ENCODE assay signal across 9 cellular contexts in the genomic region with DNA sequence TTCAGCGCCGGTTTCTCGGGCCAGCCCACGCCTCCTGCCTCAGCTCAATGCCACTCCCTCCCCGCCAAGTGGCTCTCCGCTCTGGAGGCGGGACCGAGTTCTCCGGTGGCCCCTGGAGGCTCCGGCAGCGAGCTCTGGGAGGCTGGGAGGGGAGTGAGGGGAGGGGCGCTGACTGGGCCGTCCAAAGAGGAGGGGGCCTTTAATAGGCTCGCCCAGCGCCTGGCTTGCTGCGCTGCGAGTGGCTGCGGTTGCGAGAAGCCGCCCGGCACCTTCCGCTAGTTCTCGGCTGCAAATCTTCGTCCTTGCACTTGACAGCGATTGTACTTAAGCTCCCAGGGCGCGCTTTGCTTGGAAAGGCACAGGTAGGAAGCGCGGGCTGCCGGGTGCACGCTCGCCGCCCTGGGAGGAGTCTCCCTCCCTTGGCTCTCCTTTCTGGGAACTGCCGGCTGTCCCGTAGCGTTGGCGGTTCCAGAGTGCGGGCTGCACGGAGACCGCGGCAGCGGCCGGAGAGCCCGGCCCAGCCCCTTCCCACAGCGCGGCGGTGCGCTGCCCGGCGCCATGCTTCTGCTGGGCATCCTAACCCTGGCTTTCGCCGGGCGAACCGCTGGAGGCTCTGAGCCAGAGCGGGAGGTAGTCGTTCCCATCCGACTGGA. TPM values are rescaled to one million over a fixed set of nuclear protein-coding genes. Genes with fewer than 3 reads are reported as not detected.
A peak's percentile ranks its signal among the peaks of the same experiment; 100 is the strongest.
DNase-seq lines count a peak whose midpoint lies in the region; ATAC-seq and TF ChIP-seq lines count a peak whose summit lies in the region.
"Had no signal": no experiment of that assay in that cellular context is flagged by ENCODE, and none has a peak within 500 bp of the region (broad histone marks: within the 10 kb centered on the region; RNA-seq: fewer than 3 reads in every experiment).

A gene with protein sequence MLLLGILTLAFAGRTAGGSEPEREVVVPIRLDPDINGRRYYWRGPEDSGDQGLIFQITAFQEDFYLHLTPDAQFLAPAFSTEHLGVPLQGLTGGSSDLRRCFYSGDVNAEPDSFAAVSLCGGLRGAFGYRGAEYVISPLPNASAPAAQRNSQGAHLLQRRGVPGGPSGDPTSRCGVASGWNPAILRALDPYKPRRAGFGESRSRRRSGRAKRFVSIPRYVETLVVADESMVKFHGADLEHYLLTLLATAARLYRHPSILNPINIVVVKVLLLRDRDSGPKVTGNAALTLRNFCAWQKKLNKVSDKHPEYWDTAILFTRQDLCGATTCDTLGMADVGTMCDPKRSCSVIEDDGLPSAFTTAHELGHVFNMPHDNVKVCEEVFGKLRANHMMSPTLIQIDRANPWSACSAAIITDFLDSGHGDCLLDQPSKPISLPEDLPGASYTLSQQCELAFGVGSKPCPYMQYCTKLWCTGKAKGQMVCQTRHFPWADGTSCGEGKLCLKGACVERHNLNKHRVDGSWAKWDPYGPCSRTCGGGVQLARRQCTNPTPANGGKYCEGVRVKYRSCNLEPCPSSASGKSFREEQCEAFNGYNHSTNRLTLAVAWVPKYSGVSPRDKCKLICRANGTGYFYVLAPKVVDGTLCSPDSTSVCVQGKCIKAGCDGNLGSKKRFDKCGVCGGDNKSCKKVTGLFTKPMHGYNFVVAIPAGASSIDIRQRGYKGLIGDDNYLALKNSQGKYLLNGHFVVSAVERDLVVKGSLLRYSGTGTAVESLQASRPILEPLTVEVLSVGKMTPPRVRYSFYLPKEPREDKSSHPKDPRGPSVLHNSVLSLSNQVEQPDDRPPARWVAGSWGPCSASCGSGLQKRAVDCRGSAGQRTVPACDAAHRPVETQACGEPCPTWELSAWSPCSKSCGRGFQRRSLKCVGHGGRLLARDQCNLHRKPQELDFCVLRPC (plus strand): TSS at position 230 of the 653 bp plus-strand sequence. CDS start 329 bp downstream, at position 559.

- no peaks in the 10 kb centered on the region for H3K36me3 Mint-ChIP-seq in effector memory CD8-positive, alpha-beta T cell (ENCODE audit: insufficient read depth)

- no peaks in the 10 kb centered on the region for H3K36me3 ChIP-seq in SK-N-SH (replicated peaks in 1 of 2; ENCODE audit: control insufficient read depth in 1 of 2, insufficient read depth in 2 of 2, low read length in 1 of 2)
- H3K36me3 ChIP-seq in lung (ENCODE audit: control insufficient read depth in 2 of 2, insufficient read depth in 2 of 2, low read length in 2 of 2) = no peaks in the 10 kb centered on the region

- TF ChIP-seq CTCF in SK-N-SH (IDR thresholded peaks at IDR 0.05) = no peak
- no peak for TF ChIP-seq CTCF in lung (IDR thresholded peaks at IDR 0.05; ENCODE audit: control extremely low read depth, extremely low read depth)

- peak within 1 kb of the TSS; percentile 54; the same call in 1 of the 2 replicates for H3K9ac ChIP-seq in SK-N-SH

- no peaks in the 10 kb centered on the region for H4K20me1 ChIP-seq in SK-N-SH (ENCODE audit: insufficient read depth)

- no peak for TF ChIP-seq RAD21 in SK-N-SH (IDR thresholded peaks at IDR 0.05; ENCODE audit: low read length)

- H3K79me2 ChIP-seq in SK-N-SH (ENCODE audit: insufficient read depth) = no peaks in the 10 kb centered on the region; the same call in 1 of the 2 replicates

- H3K9me2 ChIP-seq in SK-N-SH = no peaks in the 10 kb centered on the region

- H3K9me3 ChIP-seq in SK-N-SH = no peaks in the 10 kb centered on the region
- no peaks in the 10 kb centered on the region for H3K9me3 ChIP-seq in lung (ENCODE audit: control insufficient read depth in 2 of 2, insufficient read depth in 1 of 2, low read length in 1 of 2)

- H3K27me3 ChIP-seq in SK-N-SH (ENCODE audit: insufficient read depth) (no peaks in the 10 kb centered on the region), lung (ENCODE audit: control insufficient read depth, insufficient read depth) (no peaks in the 10 kb centered on the region)

- 2% methylated on average over 12 of the region's 57 CpGs for whole genome bisulfite sequencing in SK-N-SH (ENCODE audit: low lambda C conversion rate)
- WGBS in lung, 2 donors = 0 to 1% methylated on average over 52 to 57 of the region's 57 CpGs

- H3F3A ChIP-seq in SK-N-SH (replicated peaks; ENCODE audit: insufficient read depth) = peaks cover 3% of the 10 kb centered on the region

- DNase-seq in ELR (ENCODE audit: low read depth) (peak; percentile 60), SK-N-SH (peak; percentile 81), lung (ENCODE audit: low spot score) (peak; percentile 90), erythroblast (lab: John Stamatoyannopoulos, UW) (no peak)
- peak; percentile 54 for DNase-seq in Jurkat, Clone E6-1 (ENCODE audit: low read depth, low spot score)
- no peak for DNase-seq in effector memory CD8-positive, alpha-beta T cell
- peak; percentile 27 to 37 for DNase-seq in stimulated activated naive CD8-positive, alpha-beta T cell treated with anti-CD3 and anti-CD28 coated beads, Interleukin-15, amount 100 ng/mL, for 72 hours

- peak within 1 kb of the TSS; percentile 98 for H3K4me2 ChIP-seq in SK-N-SH

- H3K27ac ChIP-seq in SK-N-SH (ENCODE audit: low read depth in 2 of 2, low read length in 1 of 2) (peak within 1 kb of the TSS in 1 of 2 experiments; percentile 41; a peak in 1 of 4 replicates), lung (ENCODE audit: low read depth in 1 of 2, low read length in 1 of 2) (peak within 1 kb of the TSS; percentile 48 to 91)

- H2AFZ ChIP-seq in SK-N-SH (ENCODE audit: low read depth) = peak within 1 kb of the TSS; percentile 92

- no peak for TF ChIP-seq EP300 in SK-N-SH (IDR thresholded peaks at IDR 0.05; ENCODE audit: borderline replicate concordance in 1 of 2, low read depth in 1 of 2, low read length in 1 of 2)

- POLR2A ChIA-PET in SK-N-SH (lab: Yijun Ruan, JAX) = no interaction called here

- peaks cover 0 to 10% of the 10 kb centered on the region in 2 donors for H3K4me1 Mint-ChIP-seq in effector memory CD8-positive, alpha-beta T cell (ENCODE audit: low read depth in 2 of 2)
- H3K4me1 Mint-ChIP-seq in stimulated activated naive CD8-positive, alpha-beta T cell treated with anti-CD3 and anti-CD28 coated beads, Interleukin-15, amount 100 ng/mL, for 72 hours = peaks cover 19% of the 10 kb centered on the region

- peak; percentile 66 for ATAC-seq in effector memory CD8-positive, alpha-beta T cell (replicated peaks)
- ATAC-seq in lung (ENCODE audit: insufficient read depth, low FRiP score) (peak; percentile 89), GM21825 (IDR thresholded peaks at IDR 0.05; ENCODE audit: unreplicated experiment) (no peak)
- peak; percentile 74 for ATAC-seq in stimulated activated naive CD8-positive, alpha-beta T cell treated with anti-CD3 and anti-CD28 coated beads, Interleukin-15, amount 100 ng/mL, for 72 hours

- CTCF ChIA-PET in SK-N-SH (lab: Yijun Ruan, JAX) = interaction anchor here (1.2 to 25.8 kb wide), 6 partner anchors 12 to 421 kb away, joined by 3 to 747 read pairs (median 4); no protein-coding TSS in a partner anchor

- peak within 1 kb of the TSS; percentile 54 for H3K4me3 ChIP-seq in Jurkat, Clone E6-1 (ENCODE audit: low read length)
- peak within 1 kb of the TSS; percentile 59 to 83 for H3K4me3 ChIP-seq in SK-N-SH (ENCODE audit: low read depth in 2 of 2, low read length in 1 of 2)
- peak within 1 kb of the TSS; percentile 42 for H3K4me3 ChIP-seq in lung

- TF ChIP-seq POLR2A in erythroblast (IDR thresholded peaks at IDR 0.05; ENCODE audit: low read length) = no peak

- H3K4me1 ChIP-seq in SK-N-SH (ENCODE audit: control insufficient read depth in 1 of 2, insufficient read depth in 2 of 2, low read depth in 1 of 2, low read length in 1 of 2) = peaks cover 0 to 9% of the 10 kb centered on the region in 2 experiments; a peak in 2 of 4 replicates
- H3K4me1 ChIP-seq in lung (ENCODE audit: control insufficient read depth in 2 of 2, insufficient read depth in 2 of 2, low read length in 2 of 2) = peaks cover 8 to 9% of the 10 kb centered on the region in 2 donors

- H3K9me3 Mint-ChIP-seq in effector memory CD8-positive, alpha-beta T cell = no peaks in the 10 kb centered on the region
- no peaks in the 10 kb centered on the region for H3K9me3 Mint-ChIP-seq in stimulated activated naive CD8-positive, alpha-beta T cell treated with anti-CD3 and anti-CD28 coated beads, Interleukin-15, amount 100 ng/mL, for 72 hours

- peaks cover 33 to 75% of the 10 kb centered on the region in 2 donors for H3K27me3 Mint-ChIP-seq in effector memory CD8-positive, alpha-beta T cell
- peaks cover 59% of the 10 kb centered on the region for H3K27me3 Mint-ChIP-seq in stimulated activated naive CD8-positive, alpha-beta T cell treated with anti-CD3 and anti-CD28 coated beads, Interleukin-15, amount 100 ng/mL, for 72 hours

- H3K27ac Mint-ChIP-seq in effector memory CD8-positive, alpha-beta T cell = no peak within 1 kb of the TSS
- H3K27ac Mint-ChIP-seq in stimulated activated naive CD8-positive, alpha-beta T cell treated with anti-CD3 and anti-CD28 coated beads, Interleukin-15, amount 100 ng/mL, for 72 hours = no peak within 1 kb of the TSS

- peak within 1 kb of the TSS; percentile 63 to 67 for H3K4me3 Mint-ChIP-seq in effector memory CD8-positive, alpha-beta T cell
- peak within 1 kb of the TSS; percentile 66 to 77 for H3K4me3 Mint-ChIP-seq in stimulated activated naive CD8-positive, alpha-beta T cell treated with anti-CD3 and anti-CD28 coated beads, Interleukin-15, amount 100 ng/mL, for 72 hours

TF ChIP-seq in SK-N-SH, 30 proteins besides CTCF, POLR2A, EP300 and RAD21:
- TF ChIP-seq, protein P1, sequence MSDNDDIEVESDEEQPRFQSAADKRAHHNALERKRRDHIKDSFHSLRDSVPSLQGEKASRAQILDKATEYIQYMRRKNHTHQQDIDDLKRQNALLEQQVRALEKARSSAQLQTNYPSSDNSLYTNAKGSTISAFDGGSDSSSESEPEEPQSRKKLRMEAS (IDR thresholded peaks at IDR 0.05; ENCODE audit: low read depth) = peak; percentile 60; the same call in 1 of the 2 replicates
- TF ChIP-seq RCOR1 (IDR thresholded peaks at IDR 0.05; ENCODE audit: low read length) (no peak), GABPA (IDR thresholded peaks at IDR 0.05; ENCODE audit: low read depth) (0 out of 2 replicates have a peak, but pooled peaks have one; percentile 9)
- TF ChIP-seq, protein P2, sequence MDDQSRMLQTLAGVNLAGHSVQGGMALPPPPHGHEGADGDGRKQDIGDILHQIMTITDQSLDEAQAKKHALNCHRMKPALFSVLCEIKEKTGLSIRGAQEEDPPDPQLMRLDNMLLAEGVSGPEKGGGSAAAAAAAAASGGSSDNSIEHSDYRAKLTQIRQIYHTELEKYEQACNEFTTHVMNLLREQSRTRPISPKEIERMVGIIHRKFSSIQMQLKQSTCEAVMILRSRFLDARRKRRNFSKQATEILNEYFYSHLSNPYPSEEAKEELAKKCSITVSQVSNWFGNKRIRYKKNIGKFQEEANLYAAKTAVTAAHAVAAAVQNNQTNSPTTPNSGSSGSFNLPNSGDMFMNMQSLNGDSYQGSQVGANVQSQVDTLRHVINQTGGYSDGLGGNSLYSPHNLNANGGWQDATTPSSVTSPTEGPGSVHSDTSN (IDR thresholded peaks at IDR 0.05) = 0 out of 2 replicates have a peak, but pooled peaks have one; percentile 21

RNA-seq across cellular contexts. Expression of the gene that starts here (rescaled TPM):
- 0.36 TPM for polyA plus RNA-seq in Jurkat, Clone E6-1 (2012; ENCODE audit: insufficient read depth, insufficient read length)
- polyA plus RNA-seq in SK-N-SH (2012; rRNA removed) (0.96 and 1.1 TPM in 2 replicates), lung (1 to 10 TPM; 4.4 to 9.0 TPM)
- 0.44 and 0.69 TPM in 2 replicates for polyA plus RNA-seq in SK-N-SH (2012; cell fraction: cytosol; rRNA removed)
- 1.8 and 1.9 TPM in 2 replicates for polyA plus RNA-seq in SK-N-SH (2012; cell fraction: nucleus; rRNA removed)
- total RNA-seq in lung = 10 to 100 TPM; 17.6 to 22.9 TPM
- total RNA-seq: activated CD8-positive, alpha-beta memory T cell treated with anti-CD3 and anti-CD28 coated beads for 36 hours had no signal

Comparison
In these comparisons a context has a peak if more than half of its experiments do, and no peak if none do; other contexts are left out.
1. DNase-seq: peak in ELR (single experiment), Jurkat, Clone E6-1 (single experiment), SK-N-SH (single experiment), lung (single experiment) and stimulated activated naive CD8-positive, alpha-beta T cell treated with anti-CD3 and anti-CD28 coated beads, Interleukin-15, amount 100 ng/mL, for 72 hours (2 of 2); none in effector memory CD8-positive, alpha-beta T cell (0 of 3) and erythroblast (0 of 2).
2. Peak in every context shown above with its lines, with median percentiles within 50 percentile points of each other: H3K4me3 ChIP-seq.